Comparison of ENCODE assay signal across 24 cellular contexts in the genomic region with DNA sequence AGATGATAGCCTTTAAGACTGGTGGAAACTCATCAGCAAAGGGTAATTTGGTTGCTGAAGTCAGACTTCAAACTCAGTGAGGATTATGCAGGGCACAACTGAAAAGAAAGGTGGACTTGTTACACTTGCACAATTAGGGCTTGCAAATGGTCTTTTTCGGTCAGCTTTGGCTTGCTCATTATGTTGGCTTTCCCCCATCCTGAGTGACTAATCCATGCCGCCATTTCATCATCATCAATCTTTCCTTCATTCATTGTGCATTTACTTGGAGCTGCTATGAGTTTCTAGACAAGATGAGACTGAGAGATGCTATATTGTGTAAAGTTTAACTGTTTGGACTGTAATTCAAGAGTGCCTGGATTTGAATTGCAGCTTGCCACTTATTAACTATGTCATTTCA.
"Had no signal": no experiment of that assay in that cellular context is flagged by ENCODE, and none has a peak within 500 bp of the region (broad histone marks: within the 10 kb centered on the region; RNA-seq: fewer than 3 reads in every experiment).

No MANE protein-coding gene starts in this region.

- DNase-seq: activated CD4-positive, alpha-beta T cell treated with anti-CD3 and anti-CD28 coated beads, Interleukin-2, amount 10 ng/mL, durations not matched to agents 24 days and 14 days; activated CD8-positive, alpha-beta T cell treated with anti-CD3 and anti-CD28 coated beads, Interleukin-2, amount 10 ng/mL, durations not matched to agents 7 days and 5 days; activated effector memory CD4-positive, alpha-beta T cell treated with Interleukin-2 at 50 U/mL for 16 hours; activated naive CD4-positive, alpha-beta T cell treated with anti-CD3 and anti-CD28 coated beads, Interleukin-2, amount 10 ng/mL, durations not matched to agents 7 days and 5 days; activated naive CD8-positive, alpha-beta T cell treated with anti-CD3 and anti-CD28 coated beads, Interleukin-2, amount 50 U/mL, for 24 hours; activated T-cell treated with anti-CD3 and anti-CD28 coated beads, Interleukin-2, amount 50 U/mL, for 24 hours; anterior cingulate cortex; brain microvascular endothelial cell; central memory CD4-positive, alpha-beta T cell; endodermal cell; kidney; midbrain; nephron progenitor cell; occipital lobe; posterior cingulate gyrus; stimulated activated CD4-positive, alpha-beta T cell treated with anti-CD3 and anti-CD28 coated beads, Interleukin-12 subunit alpha, Interleukin-12 subunit beta, amount 100 ng/mL, for 4 hours; stimulated activated CD4-positive, alpha-beta T cell treated with anti-CD3 and anti-CD28 coated beads, Interleukin-1b, Interleukin-23, amount 100 ng/mL, for 48 hours; stimulated activated naive CD4-positive, alpha-beta T cell treated with Interleukin-2 at 50 U/mL for 16 hours; T-helper 9 cell; transverse colon; uterus had no signal

- H3K4me3 ChIP-seq: lung, transverse colon, uterus had no signal

- H3K27me3 ChIP-seq: brain microvascular endothelial cell, transverse colon, uterus had no signal

- H3K27ac ChIP-seq: brain microvascular endothelial cell, epithelial cell of prostate, transverse colon, uterus had no signal

- H3K36me3 ChIP-seq: brain microvascular endothelial cell, transverse colon, uterus had no signal

- H3K9me3 ChIP-seq: transverse colon, uterus had no signal

- ATAC-seq: activated CD8-positive, alpha-beta T cell treated with anti-CD3 and anti-CD28 coated beads, Interleukin-2, amount 10 ng/mL, durations not matched to agents 7 days and 5 days; activated naive CD8-positive, alpha-beta T cell treated with anti-CD3 and anti-CD28 coated beads, Interleukin-2, amount 50 U/mL, for 24 hours; left lobe of liver had no signal

- H3K4me1 ChIP-seq: transverse colon, uterus had no signal
